In the genomic region with DNA sequence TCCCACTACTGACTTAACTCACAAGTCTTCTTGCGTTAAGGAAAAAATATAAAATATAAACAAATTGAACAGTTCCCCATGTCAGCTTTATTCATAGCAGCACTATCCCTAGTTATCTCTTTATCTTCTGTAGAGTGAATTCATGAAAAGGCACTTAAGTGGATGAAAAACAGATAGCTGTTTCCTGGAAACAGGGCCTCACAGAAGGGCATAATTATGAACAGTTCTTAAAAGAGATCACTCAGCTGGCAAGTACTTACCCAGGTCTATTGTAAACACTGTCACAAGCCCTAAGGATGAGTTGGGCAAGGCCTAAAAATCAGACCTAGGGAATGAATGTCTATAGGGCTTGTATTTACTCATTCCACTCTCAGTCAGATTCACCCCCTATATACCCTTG, we compare ENCODE assay signal across 20 cellular contexts. TPM values are rescaled to one million over a fixed set of nuclear protein-coding genes. Genes with fewer than 3 reads are reported as not detected.
A peak's percentile ranks its signal among the peaks of the same experiment; 100 is the strongest.
DNase-seq lines count a peak whose midpoint lies in the region; ATAC-seq and TF ChIP-seq lines count a peak whose summit lies in the region.
"Had no signal": no experiment of that assay in that cellular context is flagged by ENCODE, and none has a peak within 500 bp of the region (broad histone marks: within the 10 kb centered on the region; RNA-seq: fewer than 3 reads in every experiment).

No MANE protein-coding gene starts in this region.

- H3K27ac Mint-ChIP-seq in activated naive CD4-positive, alpha-beta T cell treated with anti-CD3 and anti-CD28 coated beads, Interleukin-2, amount 10 ng/mL, durations not matched to agents 7 days and 5 days: peak overlapping the region; percentile 19
- no peak overlapping the region for H3K27ac Mint-ChIP-seq in activated CD8-positive, alpha-beta T cell treated with anti-CD3 and anti-CD28 coated beads for 36 hours

- H3K4me1 ChIP-seq in smooth muscle cell (ENCODE audit: low read depth) (peaks cover 4% of the 10 kb centered on the region), right atrium auricular region (no peaks in the 10 kb centered on the region)

- H3K4me3 Mint-ChIP-seq in activated naive CD4-positive, alpha-beta T cell treated with anti-CD3 and anti-CD28 coated beads, Interleukin-2, amount 10 ng/mL, durations not matched to agents 7 days and 5 days: no peak overlapping the region
- no peak overlapping the region for H3K4me3 Mint-ChIP-seq in activated CD8-positive, alpha-beta T cell treated with anti-CD3 and anti-CD28 coated beads for 36 hours

- TF ChIP-seq CTCF in activated CD8-positive, alpha-beta T cell treated with anti-CD3 and anti-CD28 coated beads for 36 hours (IDR thresholded peaks at IDR 0.05): no peak
- TF ChIP-seq CTCF in smooth muscle cell (IDR thresholded peaks at IDR 0.05; ENCODE audit: borderline replicate concordance, insufficient read depth, poor library complexity, severe bottlenecking) (no peak), right atrium auricular region (IDR thresholded peaks at IDR 0.05) (no peak)

- no peaks in the 10 kb centered on the region for H3K36me3 ChIP-seq in smooth muscle cell (ENCODE audit: low read depth)
- H3K36me3 ChIP-seq in right atrium auricular region: no peaks in the 10 kb centered on the region
- H3K36me3 ChIP-seq: WERI-Rb-1 had no signal

- H3K9me3 ChIP-seq in smooth muscle cell (replicated peaks; ENCODE audit: low read depth): no peaks in the 10 kb centered on the region
- no peaks in the 10 kb centered on the region for H3K9me3 ChIP-seq in right atrium auricular region

- H3K4me3 ChIP-seq in smooth muscle cell (no peak overlapping the region), right atrium auricular region (no peak overlapping the region)

- DNase-seq in activated naive CD4-positive, alpha-beta T cell treated with anti-CD3 and anti-CD28 coated beads, Interleukin-2, amount 10 ng/mL, durations not matched to agents 7 days and 5 days: no peak
- no peak for DNase-seq in activated naive CD4-positive, alpha-beta T cell (lab: John Stamatoyannopoulos, UW)
- peak; percentile 81 for DNase-seq in NCI-H2227 treated with DMSO at 0.1 percent for 48 hours (lab: John Stamatoyannopoulos, UW)
- DNase-seq in activated CD8-positive, alpha-beta T cell treated with anti-CD3 and anti-CD28 coated beads for 36 hours: no peak
- DNase-seq in smooth muscle cell (lab: John Stamatoyannopoulos, UW; ENCODE audit: unreplicated experiment): no peak
- no peak for DNase-seq in AG20443 (ENCODE audit: low spot score)
- DNase-seq in right atrium auricular region (ENCODE audit: low spot score): no peak
- DNase-seq: activated T-cell treated with anti-CD3 and anti-CD28 coated beads, Interleukin-2, amount 50 U/mL, for 1 hour; EL; GOT3; Karpas-422; left cardiac atrium; NCI-H446; SHP77 treated with DMSO at 0.1 percent for 48 hours; stimulated activated CD4-positive, alpha-beta T cell treated with anti-CD3 and anti-CD28 coated beads, Interleukin-2, amount 100 ng/mL, for 48 hours; stimulated activated naive CD4-positive, alpha-beta T cell treated with Interleukin-2 at 50 U/mL for 16 hours; WERI-Rb-1 had no signal

- no peaks in the 10 kb centered on the region for H3K27me3 Mint-ChIP-seq in activated naive CD4-positive, alpha-beta T cell treated with anti-CD3 and anti-CD28 coated beads, Interleukin-2, amount 10 ng/mL, durations not matched to agents 7 days and 5 days
- H3K27me3 Mint-ChIP-seq in activated CD8-positive, alpha-beta T cell treated with anti-CD3 and anti-CD28 coated beads for 36 hours: no peaks in the 10 kb centered on the region
- H3K27me3 Mint-ChIP-seq: brain had no signal

- peaks cover 52% of the 10 kb centered on the region for H4K20me1 ChIP-seq in smooth muscle cell (ENCODE audit: low read depth)

- H3K79me2 ChIP-seq in smooth muscle cell (ENCODE audit: low read depth): peaks cover 51% of the 10 kb centered on the region

- H3K9ac ChIP-seq in smooth muscle cell (ENCODE audit: low read depth): peak overlapping the region; percentile 55

- H3F3A ChIP-seq in smooth muscle cell (ENCODE audit: low read depth): no peaks in the 10 kb centered on the region

- intact Hi-C loops in activated CD8-positive, alpha-beta T cell treated with anti-CD3 and anti-CD28 coated beads for 36 hours (cut with micrococcal nuclease): no loop called here

- ATAC-seq in activated CD8-positive, alpha-beta T cell treated with anti-CD3 and anti-CD28 coated beads for 36 hours: peak; percentile 77
- no peak for ATAC-seq in GM21825 (IDR thresholded peaks at IDR 0.05; ENCODE audit: unreplicated experiment)
- ATAC-seq: left cardiac atrium had no signal

- WGBS in smooth muscle cell (ENCODE audit: low lambda C conversion rate): 16% methylated on average over 1 of the region's 1 CpG

- H2AFZ ChIP-seq in smooth muscle cell (ENCODE audit: low read depth): no peak overlapping the region

- H3K36me3 Mint-ChIP-seq in activated naive CD4-positive, alpha-beta T cell treated with anti-CD3 and anti-CD28 coated beads, Interleukin-2, amount 10 ng/mL, durations not matched to agents 7 days and 5 days: peaks cover 37% of the 10 kb centered on the region
- peaks cover 3% of the 10 kb centered on the region for H3K36me3 Mint-ChIP-seq in activated CD8-positive, alpha-beta T cell treated with anti-CD3 and anti-CD28 coated beads for 36 hours (ENCODE audit: low read depth)

- H3K27me3 ChIP-seq in smooth muscle cell (ENCODE audit: low read depth) (no peaks in the 10 kb centered on the region), right atrium auricular region (no peaks in the 10 kb centered on the region)

- H3K27ac ChIP-seq in smooth muscle cell (ENCODE audit: low read depth) (peak overlapping the region; percentile 87), right atrium auricular region (no peak overlapping the region)
- H3K27ac ChIP-seq: HL-60, WERI-Rb-1 had no signal

- H3K4me1 Mint-ChIP-seq in activated naive CD4-positive, alpha-beta T cell treated with anti-CD3 and anti-CD28 coated beads, Interleukin-2, amount 10 ng/mL, durations not matched to agents 7 days and 5 days: peaks cover 46% of the 10 kb centered on the region
- H3K4me1 Mint-ChIP-seq in activated CD8-positive, alpha-beta T cell treated with anti-CD3 and anti-CD28 coated beads for 36 hours (ENCODE audit: low read depth): peaks cover 10% of the 10 kb centered on the region

- POLR2A ChIA-PET in activated CD8-positive, alpha-beta T cell treated with anti-CD3 and anti-CD28 coated beads for 36 hours (lab: Charles Lee): no interaction called here

- CTCF ChIA-PET in activated naive CD4-positive, alpha-beta T cell treated with anti-CD3 and anti-CD28 coated beads, Interleukin-2, amount 10 ng/mL, durations not matched to agents 7 days and 5 days (lab: Charles Lee): no interaction called here
- CTCF ChIA-PET in activated CD8-positive, alpha-beta T cell treated with anti-CD3 and anti-CD28 coated beads for 36 hours (lab: Charles Lee): no interaction called here

- peaks cover 4% of the 10 kb centered on the region for H3K9me3 Mint-ChIP-seq in activated naive CD4-positive, alpha-beta T cell treated with anti-CD3 and anti-CD28 coated beads, Interleukin-2, amount 10 ng/mL, durations not matched to agents 7 days and 5 days
- H3K9me3 Mint-ChIP-seq in activated CD8-positive, alpha-beta T cell treated with anti-CD3 and anti-CD28 coated beads for 36 hours: peaks cover 5% of the 10 kb centered on the region

- peak overlapping the region; percentile 16 for H3K4me2 ChIP-seq in smooth muscle cell

RNA-seq across cellular contexts. Expression of gene MB21D2, which starts 10.7 kb away (rescaled TPM):
- 1 to 10 TPM; 3.1 to 3.2 TPM for total RNA-seq in activated CD8-positive, alpha-beta T cell treated with anti-CD3 and anti-CD28 coated beads for 36 hours
- total RNA-seq in smooth muscle cell (16.9 and 17.1 TPM in 2 replicates), right atrium auricular region (1 to 10 TPM; 3.7 to 5.9 TPM)
- polyA plus RNA-seq in smooth muscle cell: 5.2 and 7.1 TPM in 2 replicates
